ENCODE assay signal across 9 cellular contexts in the genomic region with DNA sequence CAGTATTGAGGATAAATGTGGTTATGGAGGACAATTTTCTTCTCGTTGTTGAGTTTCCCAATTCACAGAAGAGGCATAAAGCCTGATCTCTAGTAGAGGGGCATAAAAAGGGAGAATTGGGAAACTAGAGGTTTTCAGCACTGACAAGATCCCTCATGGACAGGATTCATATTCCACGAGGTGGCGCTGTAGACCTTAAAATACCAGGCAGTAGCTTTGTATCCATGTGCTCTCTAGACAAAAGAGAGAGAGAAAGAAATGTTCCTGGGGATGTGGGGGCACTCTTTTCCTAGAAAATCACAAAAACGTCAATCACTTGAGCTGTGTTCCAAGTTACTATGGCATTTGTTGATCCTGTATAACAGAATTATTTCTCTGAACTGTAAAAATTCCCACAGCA.
A peak's percentile ranks its signal among the peaks of the same experiment; 100 is the strongest.
DNase-seq lines count a peak whose midpoint lies in the region; ATAC-seq, FAIRE-seq and TF ChIP-seq lines count a peak whose summit lies in the region.
"Had no signal": no experiment of that assay in that cellular context is flagged by ENCODE, and none has a peak within 500 bp of the region (broad histone marks: within the 10 kb centered on the region; RNA-seq: fewer than 3 reads in every experiment).

No MANE protein-coding gene starts in this region.

- H3K9ac ChIP-seq in endothelial cell of umbilical vein (replicated peaks; ENCODE audit: extremely low read depth, insufficient read depth, low read length), result no peak overlapping the region

- 0 out of 2 replicates have a peak, but pooled peaks have one; percentile 8 for TF ChIP-seq CTCF in AG10803 (conservative IDR thresholded peaks at IDR 0.05; ENCODE audit: low read length)
- no peak for TF ChIP-seq CTCF in GM12865 (IDR thresholded peaks at IDR 0.05; ENCODE audit: insufficient read depth, low read depth, low read length, missing control alignments)
- TF ChIP-seq CTCF in endothelial cell of umbilical vein (IDR thresholded peaks at IDR 0.05; ENCODE audit: extremely low read depth in 1 of 2, insufficient read depth in 1 of 2, low read depth in 1 of 2, low read length in 2 of 2), result peak; percentile 8 to 25

- H2AFZ ChIP-seq in endothelial cell of umbilical vein (ENCODE audit: low read depth, low read length), result no peak overlapping the region

- no peaks in the 10 kb centered on the region for H3K4me1 ChIP-seq in endothelial cell of umbilical vein (ENCODE audit: control insufficient read depth, extremely low read depth, insufficient read depth, low read length)

- TF ChIP-seq POLR2A in endothelial cell of umbilical vein (IDR thresholded peaks at IDR 0.05; ENCODE audit: low read depth, low read length) (no peak), GM18505 (IDR thresholded peaks at IDR 0.05; ENCODE audit: borderline replicate concordance, extremely low read depth, insufficient read depth, insufficient read length) (no peak)

- no peak overlapping the region for H3K4me3 ChIP-seq in AG10803 (ENCODE audit: low read length)
- H3K4me3 ChIP-seq in GM12865 (ENCODE audit: low read depth, low read length), result no peak overlapping the region
- H3K4me3 ChIP-seq in endothelial cell of umbilical vein (replicated peaks in 1 of 3; ENCODE audit: insufficient read depth in 1 of 3, low read depth in 1 of 3, low read length in 3 of 3), result no peak overlapping the region
- H3K4me3 ChIP-seq: thoracic aorta had no signal

- H4K20me1 ChIP-seq in endothelial cell of umbilical vein (replicated peaks; ENCODE audit: control insufficient read depth, extremely low read depth, insufficient read depth, low read length), result no peaks in the 10 kb centered on the region

- no peak overlapping the region for H3K27ac ChIP-seq in endothelial cell of umbilical vein (ENCODE audit: insufficient read depth, low read depth, low read length)
- H3K27ac ChIP-seq: thoracic aorta had no signal

- DNase-seq in AG10803 (ENCODE audit: low read depth), result peak; percentile 3
- peak; percentile 58 for DNase-seq in GM12865 (ENCODE audit: low read depth)
- DNase-seq in NCI-H524 treated with DMSO at 0.1 percent for 48 hours (lab: John Stamatoyannopoulos, UW), result peak; percentile 2
- peak; percentile 19 for DNase-seq in endothelial cell of umbilical vein (ENCODE audit: low read depth, low spot score)
- no peak for DNase-seq in dedifferentiated amniotic fluid mesenchymal stem cell (ENCODE audit: extremely low spot score)
- DNase-seq in GM03348 (ENCODE audit: low spot score), result no peak

- dilution Hi-C loops in endothelial cell of umbilical vein (cut with MboI; ENCODE audit: extremely low pct_ligation_motif_present, low sequenced_read_pairs), result no loop called here

- CTCF ChIA-PET in endothelial cell of umbilical vein (lab: Charles Lee), result interaction anchor here (0.8 to 1.6 kb wide), 8 partner anchors 954 to 1644 kb away, joined by 3 to 10 read pairs (median 6); partner anchors contain the start of gene COX7B

- ATAC-seq in GM18505 (IDR thresholded peaks at IDR 0.05; ENCODE audit: unreplicated experiment) (no peak), GM18498 (IDR thresholded peaks at IDR 0.05; ENCODE audit: unreplicated experiment) (no peak)

- FAIRE-seq in endothelial cell of umbilical vein (lab: Jason Lieb, UNC), result peak; percentile 65

- no peaks in the 10 kb centered on the region for H3K27me3 ChIP-seq in endothelial cell of umbilical vein (ENCODE audit: control insufficient read depth in 2 of 2, insufficient read depth in 2 of 2, low read length in 2 of 2)

- BruUV-seq in endothelial cell of umbilical vein (replicated peaks; lab: Mats Ljungman, UMichigan), result no TSS peak

- no peaks in the 10 kb centered on the region for H3K79me2 ChIP-seq in endothelial cell of umbilical vein (ENCODE audit: control insufficient read depth, insufficient read depth, low read length)

- H3K4me2 ChIP-seq in endothelial cell of umbilical vein (ENCODE audit: insufficient read depth, low read length), result no peak overlapping the region

- intact Hi-C loops in endothelial cell of umbilical vein (cut with micrococcal nuclease), result loop anchor here (5.0 to 10.0 kb wide), 4 partner anchors 1041 to 1471 kb away; partner anchors contain the start of genes COX7B and MAGT1

- no peaks in the 10 kb centered on the region for H3K36me3 ChIP-seq in endothelial cell of umbilical vein (ENCODE audit: control insufficient read depth in 2 of 2, extremely low read depth in 1 of 2, insufficient read depth in 2 of 2, low read length in 2 of 2)
- H3K36me3 ChIP-seq: thoracic aorta had no signal

- POLR2A ChIA-PET in endothelial cell of umbilical vein (lab: Charles Lee), result no interaction called here

- H3K9me3 ChIP-seq in endothelial cell of umbilical vein (replicated peaks; ENCODE audit: control insufficient read depth, insufficient read depth, low read length), result no peaks in the 10 kb centered on the region

- H3K9me1 ChIP-seq in endothelial cell of umbilical vein (replicated peaks; ENCODE audit: control insufficient read depth, extremely low read depth, insufficient read depth, low read length), result no peaks in the 10 kb centered on the region

TF ChIP-seq in endothelial cell of umbilical vein, 7 proteins besides CTCF, POLR2A, EP300 and RAD21:
- TF ChIP-seq, protein P1, sequence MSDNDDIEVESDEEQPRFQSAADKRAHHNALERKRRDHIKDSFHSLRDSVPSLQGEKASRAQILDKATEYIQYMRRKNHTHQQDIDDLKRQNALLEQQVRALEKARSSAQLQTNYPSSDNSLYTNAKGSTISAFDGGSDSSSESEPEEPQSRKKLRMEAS (IDR thresholded peaks at IDR 0.05; ENCODE audit: insufficient read depth, insufficient read length), result no peak
- TF ChIP-seq GATA2 (IDR thresholded peaks at IDR 0.05; ENCODE audit: insufficient read depth, insufficient read length, low read depth, low read length), result no peak
- TF ChIP-seq JUN (IDR thresholded peaks at IDR 0.05; ENCODE audit: borderline replicate concordance, insufficient read depth, insufficient read length, low read depth), result no peak
- no peak for TF ChIP-seq MYC (IDR thresholded peaks at IDR 0.05; ENCODE audit: low read depth, low read length)
- no peak for TF ChIP-seq EZH2 (IDR thresholded peaks at IDR 0.05; ENCODE audit: borderline replicate concordance, low read depth, low read length, severe bottlenecking)
- no peak for TF ChIP-seq POLR2AphosphoS5 (IDR thresholded peaks at IDR 0.05; ENCODE audit: insufficient read depth, low read depth, low read length)
- no peak for TF ChIP-seq FOS (IDR thresholded peaks at IDR 0.05; ENCODE audit: borderline replicate concordance, insufficient read depth, low read length)

Comparison
In these comparisons a context has a peak if more than half of its experiments do, and no peak if none do; other contexts are left out.
1. DNase-seq: peak in AG10803 (single experiment), GM12865 (single experiment), NCI-H524 treated with DMSO at 0.1 percent for 48 hours (single experiment) and endothelial cell of umbilical vein (single experiment); none in dedifferentiated amniotic fluid mesenchymal stem cell (single experiment) and GM03348 (single experiment).